Comparison of ENCODE assay signal across 13 cellular contexts in the genomic region with DNA sequence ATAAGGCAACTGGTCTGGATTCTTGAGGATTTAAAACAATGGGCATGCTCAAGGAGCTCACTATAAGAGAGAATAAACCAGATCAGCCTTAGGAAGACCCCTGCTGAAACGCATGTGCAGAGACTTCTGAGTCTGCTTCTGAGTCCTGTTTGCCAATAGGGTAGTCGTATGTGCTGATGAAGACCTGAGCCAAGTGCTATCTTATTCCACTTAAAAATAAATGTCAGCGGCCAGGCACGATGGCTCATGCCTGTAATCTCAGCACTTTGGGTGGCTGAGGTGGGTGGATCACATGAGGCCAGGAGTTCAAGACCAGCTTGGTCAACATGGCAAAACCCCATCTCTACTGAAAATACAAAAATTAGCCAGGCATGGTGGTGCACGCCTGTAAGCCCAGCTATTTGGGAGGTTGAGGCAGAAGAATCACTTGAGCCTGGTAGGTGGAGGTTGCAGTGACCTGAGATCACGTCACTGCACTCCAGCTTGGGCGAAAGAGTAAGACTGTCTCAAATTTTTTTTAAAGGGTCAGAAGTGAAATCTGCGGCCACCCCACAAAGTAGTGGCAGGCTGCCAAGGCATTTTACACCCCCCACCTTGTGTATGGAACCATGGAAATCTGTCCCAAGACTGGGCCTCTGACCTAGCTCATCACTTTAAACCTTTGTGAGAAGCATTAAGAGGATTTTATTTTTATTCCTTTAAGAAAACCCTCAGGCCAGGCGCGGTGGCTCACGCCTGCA.
"Had no signal": no experiment of that assay in that cellular context is flagged by ENCODE, and none has a peak within 500 bp of the region (broad histone marks: within the 10 kb centered on the region; RNA-seq: fewer than 3 reads in every experiment).

No MANE protein-coding gene starts in this region.

- H3K4me3 Mint-ChIP-seq: immature natural killer cell, naive B cell had no signal

- H3K27ac Mint-ChIP-seq: immature natural killer cell had no signal

- H3K4me2 ChIP-seq: smooth muscle cell had no signal

- H3K4me3 ChIP-seq: smooth muscle cell, upper lobe of left lung had no signal

- H3K4me1 Mint-ChIP-seq: immature natural killer cell had no signal

- DNase-seq: activated CD4-positive, CD25-positive, alpha-beta regulatory T cell treated with anti-CD3 and anti-CD28 coated beads, Interleukin-2, amount 50 U/mL, for 72 hours; activated naive CD4-positive, alpha-beta T cell treated with Interleukin-2 at 50 U/mL for 16 hours; anterior cingulate cortex; dermis blood vessel endothelial cell; immature natural killer cell; naive B cell; nucleus accumbens; right cardiac atrium; SHP77 treated with DMSO at 0.1 percent for 48 hours; stimulated activated naive CD4-positive, alpha-beta T cell; upper lobe of left lung had no signal

- H3K27me3 Mint-ChIP-seq: naive B cell had no signal

- H3K27ac ChIP-seq: upper lobe of left lung had no signal

- H3K9me3 Mint-ChIP-seq: immature natural killer cell had no signal

- H3K27me3 ChIP-seq: upper lobe of left lung had no signal

- H3K9me3 ChIP-seq: upper lobe of left lung had no signal

- ATAC-seq: esophagus mucosa, right cardiac atrium had no signal
